ENCODE assay signal across 20 cellular contexts in the genomic region with DNA sequence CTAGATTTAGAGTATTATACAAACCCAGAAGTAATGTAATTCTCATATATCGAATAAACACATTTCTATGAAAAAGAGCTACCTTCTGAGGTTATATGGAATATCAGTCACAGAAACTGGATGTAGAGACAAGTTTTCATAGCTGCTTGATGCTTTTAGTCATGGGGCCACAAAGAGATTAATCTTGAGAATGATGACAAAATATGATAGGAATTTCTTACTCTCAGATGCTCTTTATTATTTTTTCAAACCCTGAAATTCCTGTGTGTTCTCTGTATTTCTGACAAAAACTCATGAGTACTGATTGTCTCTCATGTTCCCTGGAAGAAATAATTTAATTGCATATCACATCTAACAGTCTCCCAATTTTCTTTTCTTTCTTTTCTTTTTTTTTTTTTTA.
A peak's percentile ranks its signal among the peaks of the same experiment; 100 is the strongest.
DNase-seq lines count a peak whose midpoint lies in the region; ATAC-seq and TF ChIP-seq lines count a peak whose summit lies in the region.
"Had no signal": no experiment of that assay in that cellular context is flagged by ENCODE, and none has a peak within 500 bp of the region (broad histone marks: within the 10 kb centered on the region; RNA-seq: fewer than 3 reads in every experiment).

No MANE protein-coding gene starts in this region.

- DNase-seq in HCT116 (ENCODE audit: low read depth, low spot score), result no peak
- DNase-seq in RKO (ENCODE audit: low spot score), result peak; percentile 9
- DNase-seq in choroid plexus epithelial cell (ENCODE audit: low read depth), result peak; percentile 72
- peak; percentile 32 for DNase-seq in non-pigmented ciliary epithelial cell (ENCODE audit: low read depth)
- DNase-seq in sciatic nerve (ENCODE audit: low spot score), result no peak
- DNase-seq in D341Med (ENCODE audit: low spot score), result no peak
- DNase-seq in mesendoderm, result no peak
- DNase-seq: activated CD4-positive, alpha-beta T cell treated with anti-CD3 and anti-CD28 coated beads for 48 hours; activated T-cell treated with anti-CD3 and anti-CD28 coated beads, Interleukin-2, amount 50 U/mL, for 72 hours; body of pancreas; colonic mucosa; DMS 273 treated with DMSO at 0.1 percent for 48 hours; endodermal cell; GDM1; H7; NCI-H1694 treated with DMSO at 0.1 percent for 48 hours; nephron progenitor cell had no signal

- H3K23ac ChIP-seq in mesendoderm (ENCODE audit: low read length), result no peak overlapping the region

- no peak for TF ChIP-seq CTCF in HCT116 (IDR thresholded peaks at IDR 0.05 in 2 of 3, conservative IDR thresholded peaks at IDR 0.05 in 1 of 3; ENCODE audit: borderline replicate concordance in 1 of 3, insufficient read depth in 1 of 3, low read depth in 2 of 3, low read length in 2 of 3)
- no peak for TF ChIP-seq CTCF in choroid plexus epithelial cell (conservative IDR thresholded peaks at IDR 0.05; ENCODE audit: low read depth, low read length)

- no peak overlapping the region for H2BK120ac ChIP-seq in mesendoderm (ENCODE audit: low read depth, low read length)

- H3K79me1 ChIP-seq in mesendoderm (ENCODE audit: low read length), result no peaks in the 10 kb centered on the region

- H3K56ac ChIP-seq in mesendoderm (ENCODE audit: low read length), result no peak overlapping the region

- H3K18ac ChIP-seq in mesendoderm (ENCODE audit: low read length), result no peak overlapping the region

- H2BK15ac ChIP-seq in mesendoderm (replicated peaks; ENCODE audit: low read depth), result no peak overlapping the region

- H3K9me3 ChIP-seq in HCT116 (ENCODE audit: control insufficient read depth in 1 of 2, insufficient read depth in 1 of 2, low read depth in 1 of 2, low read length in 2 of 2), result no peaks in the 10 kb centered on the region
- H3K9me3 ChIP-seq: body of pancreas, colonic mucosa had no signal

- ATAC-seq in HCT116 (no peak), sciatic nerve (no peak), GM19452 (IDR thresholded peaks at IDR 0.05; ENCODE audit: unreplicated experiment) (no peak)
- ATAC-seq: activated naive CD4-positive, alpha-beta T cell treated with anti-CD3 and anti-CD28 coated beads, Interleukin-2, amount 50 U/mL, for 72 hours; activated T-cell treated with anti-CD3 and anti-CD28 coated beads, Interleukin-2, amount 50 U/mL, for 72 hours; body of pancreas had no signal

- H3K4me2 ChIP-seq in HCT116 (ENCODE audit: low read length), result no peak overlapping the region
- H3K4me2 ChIP-seq in mesendoderm (ENCODE audit: low read length), result no peak overlapping the region
- H3K4me2 ChIP-seq: KMS-11 had no signal

- no peak overlapping the region for H3K27ac ChIP-seq in HCT116 (ENCODE audit: low read depth, low read length)
- H3K27ac ChIP-seq in mesendoderm (ENCODE audit: low read depth, low read length), result no peak overlapping the region
- H3K27ac ChIP-seq: body of pancreas, colonic mucosa, KMS-11 had no signal

- no peaks in the 10 kb centered on the region for H3K9me2 ChIP-seq in HCT116 (ENCODE audit: insufficient read depth)

- H3K4me3 ChIP-seq in HCT116 (replicated peaks in 1 of 2; ENCODE audit: low read depth in 1 of 2, low read length in 2 of 2) (no peak overlapping the region), choroid plexus epithelial cell (ENCODE audit: low read depth, low read length) (no peak overlapping the region), mesendoderm (ENCODE audit: low read length) (no peak overlapping the region)
- H3K4me3 ChIP-seq: body of pancreas, colonic mucosa had no signal

- H3K9ac ChIP-seq in HCT116 (ENCODE audit: low read length) (no peak overlapping the region), mesendoderm (ENCODE audit: low read length) (no peak overlapping the region)
- H3K9ac ChIP-seq: KMS-11 had no signal

- intact Hi-C loops in HCT116 (cut with micrococcal nuclease), result loop anchor here (2.0 kb wide), 1 partner anchor 279 kb away; no protein-coding TSS in a partner anchor
- intact Hi-C loops in sciatic nerve (cut with DNase I), result no loop called here

- no peaks in the 10 kb centered on the region for H3K27me3 ChIP-seq in HCT116 (ENCODE audit: insufficient read depth, low read length)
- H3K27me3 ChIP-seq in mesendoderm (ENCODE audit: insufficient read depth, low read length, poor library complexity), result no peaks in the 10 kb centered on the region
- H3K27me3 ChIP-seq: body of pancreas, colonic mucosa had no signal

- H3K4ac ChIP-seq in mesendoderm (ENCODE audit: low read depth, low read length), result no peak overlapping the region

- no CpG with 5 or more reads among the region's 1 CpG for WGBS in mesendoderm (ENCODE audit: extremely low coverage, insufficient coverage, low lambda C conversion rate)

- no peak for TF ChIP-seq POLR2A in HCT116 (IDR thresholded peaks at IDR 0.05; ENCODE audit: borderline replicate concordance, extremely low read depth, insufficient read depth, insufficient read length)

- no peaks in the 10 kb centered on the region for H4K20me1 ChIP-seq in HCT116 (ENCODE audit: insufficient read depth)

- CTCF ChIA-PET in HCT116 (lab: Charles Lee), result interaction anchor here (0.6 to 1.5 kb wide), 5 partner anchors 9 to 470 kb away, joined by 3 to 4 read pairs (median 3); no protein-coding TSS in a partner anchor

- peak overlapping the region; percentile 40 for H2AFZ ChIP-seq in HCT116 (ENCODE audit: low read depth, low read length, poor library complexity, severe bottlenecking)

- H3K4me1 ChIP-seq in HCT116 (ENCODE audit: control insufficient read depth in 1 of 2, insufficient read depth in 2 of 2, low read length in 2 of 2) (no peaks in the 10 kb centered on the region), mesendoderm (ENCODE audit: control insufficient read depth, low read depth, low read length) (no peaks in the 10 kb centered on the region)
- H3K4me1 ChIP-seq: colonic mucosa had no signal

- no peak overlapping the region for H4K8ac ChIP-seq in mesendoderm (ENCODE audit: low read depth, low read length)

- no peak for TF ChIP-seq RAD21 in HCT116 (IDR thresholded peaks at IDR 0.05; ENCODE audit: low read depth)

- no peak overlapping the region for H2AK5ac ChIP-seq in mesendoderm (ENCODE audit: low read length)

- POLR2A ChIA-PET in HCT116 (lab: Charles Lee), result no interaction called here

- no peak overlapping the region for H2BK5ac ChIP-seq in mesendoderm (ENCODE audit: low read length)

- H3K36me3 ChIP-seq in HCT116 (ENCODE audit: control insufficient read depth in 1 of 2, insufficient read depth in 2 of 2, low read length in 2 of 2) (no peaks in the 10 kb centered on the region), mesendoderm (ENCODE audit: control insufficient read depth, insufficient read depth, low read length) (no peaks in the 10 kb centered on the region)
- H3K36me3 ChIP-seq: colonic mucosa had no signal

- H3K79me2 ChIP-seq in HCT116 (ENCODE audit: insufficient read depth, low read length) (no peaks in the 10 kb centered on the region), mesendoderm (ENCODE audit: control insufficient read depth, insufficient read depth, low read length) (no peaks in the 10 kb centered on the region)

- no TSS peak for BruUV-seq in HCT116 (replicated peaks; lab: Mats Ljungman, UMichigan)

- no peak overlapping the region for H4K5ac ChIP-seq in mesendoderm (ENCODE audit: low read length)

- RAD21 ChIA-PET in HCT116 (lab: Charles Lee; ENCODE audit: low non-redundant PET in 1 of 2, low total read pairs in 2 of 2, uncharacterized antibody in 2 of 2, unreplicated experiment in 2 of 2), result no interaction called here

TF ChIP-seq in HCT116, 20 proteins besides CTCF, POLR2A, EP300 and RAD21 (continues in another document):
- TF ChIP-seq SP1 (IDR thresholded peaks at IDR 0.05; ENCODE audit: low read depth) (no peak), SIN3A (IDR thresholded peaks at IDR 0.05; ENCODE audit: low read depth) (no peak), CEBPB (IDR thresholded peaks at IDR 0.05; ENCODE audit: low read depth) (no peak), EGR1 (IDR thresholded peaks at IDR 0.05; ENCODE audit: low read depth) (no peak), SRF (IDR thresholded peaks at IDR 0.05; ENCODE audit: low read depth) (no peak), ELF1 (IDR thresholded peaks at IDR 0.05; ENCODE audit: borderline replicate concordance, low read depth) (no peak), CBX3 (IDR thresholded peaks at IDR 0.05; ENCODE audit: low read depth) (no peak), FOSL1 (IDR thresholded peaks at IDR 0.05; ENCODE audit: low read depth) (no peak), ZNF274 (IDR thresholded peaks at IDR 0.05; ENCODE audit: low read depth, low read length) (no peak), POLR2AphosphoS5 (IDR thresholded peaks at IDR 0.05; ENCODE audit: low read depth, low read length) (no peak), YY1 (IDR thresholded peaks at IDR 0.05; ENCODE audit: extremely low read depth, insufficient replicate concordance, low read depth, low read length) (no peak), EZH2phosphoT487 (IDR thresholded peaks at IDR 0.05; ENCODE audit: borderline replicate concordance) (no peak), ZFX (IDR thresholded peaks at IDR 0.05) (no peak), JUND (IDR thresholded peaks at IDR 0.05) (no peak)
- TF ChIP-seq, protein P1, sequence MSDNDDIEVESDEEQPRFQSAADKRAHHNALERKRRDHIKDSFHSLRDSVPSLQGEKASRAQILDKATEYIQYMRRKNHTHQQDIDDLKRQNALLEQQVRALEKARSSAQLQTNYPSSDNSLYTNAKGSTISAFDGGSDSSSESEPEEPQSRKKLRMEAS (IDR thresholded peaks at IDR 0.05), result no peak
- TF ChIP-seq, protein P2, sequence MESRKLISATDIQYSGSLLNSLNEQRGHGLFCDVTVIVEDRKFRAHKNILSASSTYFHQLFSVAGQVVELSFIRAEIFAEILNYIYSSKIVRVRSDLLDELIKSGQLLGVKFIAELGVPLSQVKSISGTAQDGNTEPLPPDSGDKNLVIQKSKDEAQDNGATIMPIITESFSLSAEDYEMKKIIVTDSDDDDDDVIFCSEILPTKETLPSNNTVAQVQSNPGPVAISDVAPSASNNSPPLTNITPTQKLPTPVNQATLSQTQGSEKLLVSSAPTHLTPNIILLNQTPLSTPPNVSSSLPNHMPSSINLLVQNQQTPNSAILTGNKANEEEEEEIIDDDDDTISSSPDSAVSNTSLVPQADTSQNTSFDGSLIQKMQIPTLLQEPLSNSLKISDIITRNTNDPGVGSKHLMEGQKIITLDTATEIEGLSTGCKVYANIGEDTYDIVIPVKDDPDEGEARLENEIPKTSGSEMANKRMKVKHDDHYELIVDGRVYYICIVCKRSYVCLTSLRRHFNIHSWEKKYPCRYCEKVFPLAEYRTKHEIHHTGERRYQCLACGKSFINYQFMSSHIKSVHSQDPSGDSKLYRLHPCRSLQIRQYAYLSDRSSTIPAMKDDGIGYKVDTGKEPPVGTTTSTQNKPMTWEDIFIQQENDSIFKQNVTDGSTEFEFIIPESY (IDR thresholded peaks at IDR 0.05; ENCODE audit: extremely low read depth, insufficient replicate concordance, low read length), result no peak
- TF ChIP-seq, protein P3, sequence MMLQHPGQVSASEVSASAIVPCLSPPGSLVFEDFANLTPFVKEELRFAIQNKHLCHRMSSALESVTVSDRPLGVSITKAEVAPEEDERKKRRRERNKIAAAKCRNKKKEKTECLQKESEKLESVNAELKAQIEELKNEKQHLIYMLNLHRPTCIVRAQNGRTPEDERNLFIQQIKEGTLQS (IDR thresholded peaks at IDR 0.05), result no peak

Comparison
In these comparisons a context has a peak if more than half of its experiments do, and no peak if none do; other contexts are left out.
1. DNase-seq: peak in RKO (single experiment), choroid plexus epithelial cell (single experiment) and non-pigmented ciliary epithelial cell (single experiment); none in HCT116 (single experiment), sciatic nerve (single experiment), D341Med (single experiment) and mesendoderm (single experiment).